9 cellular contexts compared by ENCODE assay signal in the genomic region with DNA sequence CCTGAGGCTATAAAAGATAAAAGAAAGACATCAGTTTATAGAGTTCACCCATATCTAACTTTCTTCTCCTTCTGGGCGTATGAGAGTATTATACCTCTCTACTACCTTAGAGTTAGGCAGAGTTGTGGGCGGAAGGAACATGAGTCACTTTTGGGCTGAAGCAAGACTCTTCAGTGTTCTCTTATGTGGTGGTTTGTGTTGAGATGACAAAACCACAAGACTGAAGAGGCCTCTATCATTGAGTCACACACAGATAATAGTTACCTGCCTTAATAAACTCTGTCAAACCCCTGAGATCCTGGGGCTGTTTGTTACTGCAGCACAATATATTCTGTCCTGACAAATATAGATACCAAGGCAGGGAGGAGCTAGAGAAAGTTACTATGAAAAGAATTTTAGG.
A peak's percentile ranks its signal among the peaks of the same experiment; 100 is the strongest.
DNase-seq lines count a peak whose midpoint lies in the region; ATAC-seq and TF ChIP-seq lines count a peak whose summit lies in the region.
"Had no signal": no experiment of that assay in that cellular context is flagged by ENCODE, and none has a peak within 500 bp of the region (broad histone marks: within the 10 kb centered on the region; RNA-seq: fewer than 3 reads in every experiment).

No MANE protein-coding gene starts in this region.

- peaks cover 0 to 8% (median 0%) of the 10 kb centered on the region in 3 experiments for H3K9me3 ChIP-seq in naive thymus-derived CD4-positive, alpha-beta T cell (ENCODE audit: control insufficient read depth in 2 of 3, low read length in 3 of 3)
- H3K9me3 ChIP-seq in transverse colon = no peaks in the 10 kb centered on the region

- WGBS in transverse colon (ENCODE audit: low coverage in 1 of 2), 2 donors = 60 to 76% methylated on average over 1 to 2 of the region's 2 CpGs

- H3K27ac Mint-ChIP-seq in activated CD4-positive, alpha-beta T cell treated with anti-CD3 and anti-CD28 coated beads, Interleukin-2, amount 10 ng/mL, durations not matched to agents 24 days and 14 days = no peak overlapping the region
- no peak overlapping the region for H3K27ac Mint-ChIP-seq in naive thymus-derived CD4-positive, alpha-beta T cell
- H3K27ac Mint-ChIP-seq: memory B cell had no signal

- no peak for TF ChIP-seq POLR2A in transverse colon (IDR thresholded peaks at IDR 0.05)

- intact Hi-C loops in activated CD4-positive, alpha-beta T cell treated with anti-CD3 and anti-CD28 coated beads, Interleukin-2, amount 10 ng/mL, durations not matched to agents 24 days and 14 days (cut with micrococcal nuclease) = loop anchor here (1.0 to 5.0 kb wide), 5 partner anchors 9 to 198 kb away; no protein-coding TSS in a partner anchor
- intact Hi-C loops in naive thymus-derived CD4-positive, alpha-beta T cell (cut with micrococcal nuclease) = loop anchor here in 1 of 2 donors (2.0 to 5.0 kb wide), 3 partner anchors 16 to 86 kb away; no protein-coding TSS in a partner anchor
- intact Hi-C loops in transverse colon (cut with DNase I; ENCODE audit: low total_unique reads) = no loop called here
- intact Hi-C loops in Right ventricle myocardium superior (cut with DNase I) = no loop called here

- TF ChIP-seq CTCF in transverse colon (IDR thresholded peaks at IDR 0.05) = no peak

- H3K4me1 ChIP-seq in naive thymus-derived CD4-positive, alpha-beta T cell (ENCODE audit: control insufficient read depth in 2 of 2, insufficient read depth in 2 of 2, low read length in 2 of 2) = peaks cover 0 to 20% of the 10 kb centered on the region in 2 donors
- peaks cover 4 to 5% (median 5%) of the 10 kb centered on the region in 4 donors for H3K4me1 ChIP-seq in transverse colon

- H3K4me1 Mint-ChIP-seq in activated CD4-positive, alpha-beta T cell treated with anti-CD3 and anti-CD28 coated beads, Interleukin-2, amount 10 ng/mL, durations not matched to agents 24 days and 14 days = peaks cover 20% of the 10 kb centered on the region
- peaks cover 0 to 17% (median 0%) of the 10 kb centered on the region in 7 donors for H3K4me1 Mint-ChIP-seq in naive thymus-derived CD4-positive, alpha-beta T cell
- H3K4me1 Mint-ChIP-seq: memory B cell had no signal

- no peaks in the 10 kb centered on the region for H3K36me3 Mint-ChIP-seq in activated CD4-positive, alpha-beta T cell treated with anti-CD3 and anti-CD28 coated beads, Interleukin-2, amount 10 ng/mL, durations not matched to agents 24 days and 14 days (ENCODE audit: low read depth)
- H3K36me3 Mint-ChIP-seq in naive thymus-derived CD4-positive, alpha-beta T cell = peaks cover 0 to 10% (median 0%) of the 10 kb centered on the region in 5 donors
- H3K36me3 Mint-ChIP-seq: memory B cell had no signal

- in situ Hi-C loops in transverse colon (cut with MboI; ENCODE audit: low pct_ligation_motif_present in 1 of 4, low pct_unique_long_range_greater_than_20kb in 1 of 4, low sequenced_read_pairs in 3 of 4) = no loop called here

- no peak overlapping the region for H3K4me3 ChIP-seq in naive thymus-derived CD4-positive, alpha-beta T cell (ENCODE audit: low read length)
- no peak overlapping the region for H3K4me3 ChIP-seq in transverse colon

- no peaks in the 10 kb centered on the region for H3K36me3 ChIP-seq in naive thymus-derived CD4-positive, alpha-beta T cell (ENCODE audit: control insufficient read depth in 2 of 3, insufficient read depth in 3 of 3, low read length in 3 of 3)
- no peaks in the 10 kb centered on the region for H3K36me3 ChIP-seq in transverse colon

- DNase-seq in activated CD4-positive, CD25-positive, alpha-beta regulatory T cell treated with anti-CD3 and anti-CD28 coated beads, Interleukin-2, amount 50 U/mL, for 16 hours (ENCODE audit: low read depth, low spot score) = peak; percentile 5
- DNase-seq in activated CD4-positive, CD25-positive, alpha-beta regulatory T cell (lab: John Stamatoyannopoulos, UW) = no peak
- peak; percentile 79 for DNase-seq in activated CD4-positive, alpha-beta T cell treated with anti-CD3 and anti-CD28 coated beads, Interleukin-2, amount 10 ng/mL, durations not matched to agents 24 days and 14 days
- peak in 1 of 9 donors; percentile 38 for DNase-seq in naive thymus-derived CD4-positive, alpha-beta T cell
- DNase-seq in transverse colon = no peak
- no peak for DNase-seq in NCI-H1417 (lab: John Stamatoyannopoulos, UW)
- no peak for DNase-seq in Right ventricle myocardium superior

- POLR2A ChIA-PET in naive thymus-derived CD4-positive, alpha-beta T cell (lab: Charles Lee) = no interaction called here

- H3K9me3 Mint-ChIP-seq in activated CD4-positive, alpha-beta T cell treated with anti-CD3 and anti-CD28 coated beads, Interleukin-2, amount 10 ng/mL, durations not matched to agents 24 days and 14 days = peaks cover 14% of the 10 kb centered on the region
- H3K9me3 Mint-ChIP-seq in naive thymus-derived CD4-positive, alpha-beta T cell = peaks cover 0 to 9% (median 0%) of the 10 kb centered on the region in 11 donors
- H3K9me3 Mint-ChIP-seq: memory B cell had no signal

- TF ChIP-seq EP300 in transverse colon (IDR thresholded peaks at IDR 0.05; ENCODE audit: low read depth) = no peak

- no peak overlapping the region for H3K4me3 Mint-ChIP-seq in activated CD4-positive, alpha-beta T cell treated with anti-CD3 and anti-CD28 coated beads, Interleukin-2, amount 10 ng/mL, durations not matched to agents 24 days and 14 days
- no peak overlapping the region for H3K4me3 Mint-ChIP-seq in naive thymus-derived CD4-positive, alpha-beta T cell
- H3K4me3 Mint-ChIP-seq: memory B cell had no signal

- no peak overlapping the region for H3K27ac ChIP-seq in naive thymus-derived CD4-positive, alpha-beta T cell (ENCODE audit: low read depth, low read length)
- no peak overlapping the region for H3K27ac ChIP-seq in transverse colon

- CTCF ChIA-PET in naive thymus-derived CD4-positive, alpha-beta T cell (lab: Charles Lee) = no interaction called here

- ATAC-seq in HG03103 (IDR thresholded peaks at IDR 0.05; ENCODE audit: low read depth, unreplicated experiment) = peak; percentile 60
- ATAC-seq in naive thymus-derived CD4-positive, alpha-beta T cell = peak; percentile 86
- ATAC-seq in Right ventricle myocardium superior (ENCODE audit: poor library complexity) = no peak

- H3K27me3 Mint-ChIP-seq in activated CD4-positive, alpha-beta T cell treated with anti-CD3 and anti-CD28 coated beads, Interleukin-2, amount 10 ng/mL, durations not matched to agents 24 days and 14 days = peaks cover 10% of the 10 kb centered on the region
- peaks cover 0 to 17% (median 0%) of the 10 kb centered on the region in 5 donors for H3K27me3 Mint-ChIP-seq in naive thymus-derived CD4-positive, alpha-beta T cell
- H3K27me3 Mint-ChIP-seq: memory B cell had no signal

- H3K27me3 ChIP-seq in naive thymus-derived CD4-positive, alpha-beta T cell (ENCODE audit: control insufficient read depth in 2 of 2, insufficient read depth in 2 of 2, low read length in 2 of 2) = no peaks in the 10 kb centered on the region
- H3K27me3 ChIP-seq in transverse colon = no peaks in the 10 kb centered on the region

Comparison
In these comparisons a context has a peak if more than half of its experiments do, and no peak if none do; other contexts are left out.
1. DNase-seq: peak in activated CD4-positive, CD25-positive, alpha-beta regulatory T cell treated with anti-CD3 and anti-CD28 coated beads, Interleukin-2, amount 50 U/mL, for 16 hours (single experiment) and activated CD4-positive, alpha-beta T cell treated with anti-CD3 and anti-CD28 coated beads, Interleukin-2, amount 10 ng/mL, durations not matched to agents 24 days and 14 days (single experiment); none in activated CD4-positive, CD25-positive, alpha-beta regulatory T cell (0 of 4), transverse colon (single experiment), NCI-H1417 (0 of 3) and Right ventricle myocardium superior (single experiment).